11 cellular contexts compared by ENCODE assay signal in genomic region chr2:113181491-113182051, GRCh38. TPM values are rescaled to one million over a fixed set of nuclear protein-coding genes. Genes with fewer than 3 reads are reported as not detected.
DNase-seq lines count a peak whose midpoint lies in the region; ATAC-seq and TF ChIP-seq lines count a peak whose summit lies in the region.
"Had no signal": no experiment of that assay in that cellular context is flagged by ENCODE, and none has a peak within 500 bp of the region (broad histone marks: within the 10 kb centered on the region; RNA-seq: fewer than 3 reads in every experiment).

No MANE protein-coding gene starts in this region.

- H3K4ac ChIP-seq in neuronal stem cell (ENCODE audit: low read length): no peak overlapping the region

- WGBS in neuronal stem cell (ENCODE audit: extremely low coverage in 2 of 2, insufficient read length in 2 of 2, insufficient replicate concordance in 1 of 2), 2 donors: no CpG with 5 or more reads among the region's 4 CpGs

- H3K4me1 ChIP-seq in DND-41 (ENCODE audit: insufficient read depth, low read length) (peaks cover 47% of the 10 kb centered on the region), neuronal stem cell (ENCODE audit: control insufficient read depth in 2 of 2, insufficient read depth in 1 of 2, low read depth in 1 of 2, low read length in 2 of 2) (peaks cover 0 to 6% of the 10 kb centered on the region in 2 donors)
- H3K4me1 ChIP-seq: colonic mucosa had no signal

- H3K9ac ChIP-seq in DND-41 (ENCODE audit: low read depth, low read length) (no peak overlapping the region), neuronal stem cell (ENCODE audit: low read depth, low read length, poor library complexity) (peak overlapping the region; percentile 26)

- no peak overlapping the region for H3K4me2 ChIP-seq in DND-41 (ENCODE audit: insufficient read depth, low read length)
- H3K4me2 ChIP-seq in neuronal stem cell (ENCODE audit: insufficient read depth, low read length, poor library complexity, severe bottlenecking): no peak overlapping the region

- H2AK5ac ChIP-seq in neuronal stem cell (ENCODE audit: low read depth, low read length): peak overlapping the region; percentile 6

- no peak overlapping the region for H2AFZ ChIP-seq in DND-41 (ENCODE audit: low read depth, low read length)
- peak overlapping the region; percentile 69 for H2AFZ ChIP-seq in neuronal stem cell (ENCODE audit: low read length)

- H3K23ac ChIP-seq in neuronal stem cell (ENCODE audit: low read depth, low read length, poor library complexity): no peak overlapping the region

- no peak overlapping the region for H2BK15ac ChIP-seq in neuronal stem cell (ENCODE audit: low read length)

- H3K79me1 ChIP-seq in neuronal stem cell (ENCODE audit: low read depth, low read length): no peaks in the 10 kb centered on the region

- H3K18ac ChIP-seq in neuronal stem cell (ENCODE audit: low read length): peak overlapping the region; percentile 29

- H4K91ac ChIP-seq in neuronal stem cell (ENCODE audit: low read depth, low read length, poor library complexity): peak overlapping the region; percentile 49

- peaks cover 86% of the 10 kb centered on the region for H4K20me1 ChIP-seq in DND-41 (ENCODE audit: insufficient read depth, low read length)

- H3K14ac ChIP-seq in neuronal stem cell (ENCODE audit: low read length): no peak overlapping the region

- H3K9me3 ChIP-seq in DND-41 (ENCODE audit: insufficient read depth, low read length, severe bottlenecking) (no peaks in the 10 kb centered on the region), neuronal stem cell (replicated peaks in 1 of 2; ENCODE audit: control insufficient read depth in 2 of 2, insufficient read depth in 1 of 2, low read depth in 1 of 2, low read length in 2 of 2) (no peaks in the 10 kb centered on the region)
- H3K9me3 ChIP-seq: colonic mucosa, heart left ventricle, SJCRH30 had no signal

- no peak for TF ChIP-seq CTCF in DND-41 (IDR thresholded peaks at IDR 0.05; ENCODE audit: borderline replicate concordance, extremely low read depth, low read length, poor library complexity, severe bottlenecking)

- no peak for DNase-seq in DND-41
- peak; percentile 68 to 69 for DNase-seq in Kasumi-1 (lab: John Stamatoyannopoulos, UW)
- DNase-seq in central memory CD4-positive, alpha-beta T cell: peak; percentile 29
- DNase-seq in neuronal stem cell (ENCODE audit: low spot score): no peak
- DNase-seq in NCI-H1694 (lab: John Stamatoyannopoulos, UW): no peak
- DNase-seq: colonic mucosa, NCI-H446 treated with DMSO at 0.1 percent for 48 hours had no signal

- H3K79me2 ChIP-seq in DND-41 (ENCODE audit: insufficient read depth, low read length): peaks cover 95% of the 10 kb centered on the region

- no peaks in the 10 kb centered on the region for H3K27me3 ChIP-seq in DND-41 (ENCODE audit: insufficient read depth, low read length, poor library complexity)
- peaks cover 0 to 5% (median 0%) of the 10 kb centered on the region in 3 experiments for H3K27me3 ChIP-seq in neuronal stem cell (ENCODE audit: control insufficient read depth in 3 of 3, insufficient read depth in 3 of 3, low read depth in 1 of 3, low read length in 3 of 3)
- H3K27me3 ChIP-seq: colonic mucosa, heart left ventricle had no signal

- H2BK5ac ChIP-seq in neuronal stem cell (ENCODE audit: low read length): no peak overlapping the region

- H3K27ac ChIP-seq in DND-41 (ENCODE audit: low read length): peak overlapping the region; percentile 43
- H3K27ac ChIP-seq in neuronal stem cell (replicated peaks; ENCODE audit: low read length): no peak overlapping the region
- H3K27ac ChIP-seq: colonic mucosa, SJCRH30 had no signal

- no peak overlapping the region for H3K4me3 ChIP-seq in DND-41 (ENCODE audit: low read depth in 1 of 2, low read length in 2 of 2)
- peak overlapping the region in 1 of 2 donors; percentile 24 for H3K4me3 ChIP-seq in neuronal stem cell (ENCODE audit: low read length in 2 of 2)
- H3K4me3 ChIP-seq: colonic mucosa, heart left ventricle, SJCRH30 had no signal

- no peak overlapping the region for H2BK12ac ChIP-seq in neuronal stem cell (ENCODE audit: low read length)

- no peak overlapping the region for H2BK120ac ChIP-seq in neuronal stem cell (ENCODE audit: low read depth, low read length)

- H3K36me3 ChIP-seq in DND-41 (ENCODE audit: insufficient read depth, low read length) (peaks cover 96% of the 10 kb centered on the region), neuronal stem cell (replicated peaks in 1 of 2; ENCODE audit: control insufficient read depth in 2 of 2, insufficient read depth in 2 of 2, low read length in 2 of 2) (no peaks in the 10 kb centered on the region)
- H3K36me3 ChIP-seq: colonic mucosa, SJCRH30 had no signal

- ATAC-seq in DND-41 (ENCODE audit: insufficient read depth, low read depth) (peak; percentile 41), HG03442 (IDR thresholded peaks at IDR 0.05; ENCODE audit: unreplicated experiment) (no peak), HG02763 (IDR thresholded peaks at IDR 0.05; ENCODE audit: unreplicated experiment) (no peak)
- ATAC-seq: heart left ventricle had no signal

- H4K8ac ChIP-seq in neuronal stem cell (ENCODE audit: low read depth, low read length): no peak overlapping the region

RNA-seq across cellular contexts. Expression of gene PSD4, which starts 7.8 kb away (rescaled TPM):
- polyA plus RNA-seq in neuronal stem cell (2013, experiment 1 of 2): 0.52 TPM
- polyA plus RNA-seq in neuronal stem cell (2013, experiment 2 of 2): 0.78 TPM

RNA-seq across cellular contexts. Expression of gene IL1RN, which starts 54.2 kb away (rescaled TPM):
- polyA plus RNA-seq in neuronal stem cell (2013, experiment 1 of 2): not detected
- not detected for polyA plus RNA-seq in neuronal stem cell (2013, experiment 2 of 2)

Comparison
In these comparisons a context has a peak if more than half of its experiments do, and no peak if none do; other contexts are left out.
1. DNase-seq: peak in Kasumi-1 (2 of 2) and central memory CD4-positive, alpha-beta T cell (single experiment); none in DND-41 (single experiment), neuronal stem cell (single experiment) and NCI-H1694 (single experiment).